ENCODE assay signal across 27 cellular contexts in the genomic region with DNA sequence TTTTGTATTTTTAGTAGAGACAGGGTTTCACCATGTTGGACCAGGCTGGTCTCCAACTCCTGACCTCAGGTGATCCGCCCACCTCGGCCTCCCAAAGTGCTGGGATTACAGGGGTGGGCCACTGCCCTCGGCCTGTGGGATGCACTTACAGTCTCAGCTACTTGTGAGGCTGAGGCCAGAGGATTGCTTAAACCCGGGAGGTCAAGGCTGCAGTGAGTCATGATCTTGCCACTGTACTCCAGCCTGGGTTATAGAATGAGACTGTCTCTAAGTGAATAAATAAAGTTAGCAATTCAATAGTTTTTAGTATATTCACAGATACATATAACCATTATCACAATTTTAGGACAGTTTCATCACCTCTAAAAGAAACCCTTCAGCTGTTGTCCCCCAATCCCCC.
DNase-seq lines count a peak whose midpoint lies in the region; ATAC-seq, FAIRE-seq and TF ChIP-seq lines count a peak whose summit lies in the region.
"Had no signal": no experiment of that assay in that cellular context is flagged by ENCODE, and none has a peak within 500 bp of the region (broad histone marks: within the 10 kb centered on the region; RNA-seq: fewer than 3 reads in every experiment).

No MANE protein-coding gene starts in this region.

- no peak for ATAC-seq in Right ventricle myocardium inferior
- ATAC-seq: body of pancreas; left ventricle myocardium superior; mucosa of descending colon; stimulated activated effector memory CD8-positive, alpha-beta T cell treated with anti-CD3 and anti-CD28 coated beads, Interleukin-12 subunit alpha, Interleukin-12 subunit beta, amount 100 ng/mL, for 72 hours; T-helper 17 cell had no signal

- H3K27ac ChIP-seq in PC-9, result no peak overlapping the region
- H3K27ac ChIP-seq: body of pancreas, esophagus muscularis mucosa, parathyroid adenoma, sigmoid colon, suprapubic skin, vagina, VCaP had no signal

- H3K4me3 ChIP-seq in NB4 (ENCODE audit: low read depth, low read length) (no peak overlapping the region), bronchial epithelial cell (ENCODE audit: low read depth, low read length) (no peak overlapping the region), PC-9 (no peak overlapping the region)
- H3K4me3 ChIP-seq: body of pancreas, esophagus muscularis mucosa, mucosa of descending colon, sigmoid colon, suprapubic skin, vagina had no signal

- intact Hi-C loops in PC-9 (cut with micrococcal nuclease; ENCODE audit: unreplicated experiment), result no loop called here
- intact Hi-C loops in Right ventricle myocardium inferior (cut with DNase I), result no loop called here

- no peak overlapping the region for H2AFZ ChIP-seq in PC-9
- H2AFZ ChIP-seq: parathyroid adenoma had no signal

- H3K9me3 ChIP-seq in PC-9 (ENCODE audit: insufficient read depth, low read depth), result no peaks in the 10 kb centered on the region
- H3K9me3 ChIP-seq: body of pancreas, esophagus muscularis mucosa, mucosa of descending colon, sigmoid colon, suprapubic skin, vagina had no signal

- DNase-seq in ELR (ENCODE audit: low read depth) (peak; percentile 76), NB4 (ENCODE audit: low read depth) (peak; percentile 51), bronchial epithelial cell (ENCODE audit: low read depth) (peak; percentile 31), glomerular visceral epithelial cell (ENCODE audit: extremely low spot score) (peak; percentile 8), retina (no peak), PC-9 (no peak), hepatic stellate cell (ENCODE audit: low spot score) (no peak), Right ventricle myocardium inferior (ENCODE audit: missing footprints) (no peak)
- DNase-seq: activated CD4-positive, alpha-beta T cell treated with anti-CD3 and anti-CD28 coated beads, Interleukin-2, amount 50 U/mL, for 1 hour; body of pancreas; effector memory CD4-positive, alpha-beta T cell; left ventricle myocardium superior; mucosa of descending colon; NCI-H510A treated with DMSO at 0.1 percent for 48 hours; sigmoid colon; T-helper 17 cell had no signal

- no peak overlapping the region for H3K4me2 ChIP-seq in PC-9

- no peak for TF ChIP-seq POLR2A in NB4 (IDR thresholded peaks at IDR 0.05; ENCODE audit: extremely low read depth, insufficient read length)

- H4K20me1 ChIP-seq in PC-9 (ENCODE audit: insufficient read depth), result no peaks in the 10 kb centered on the region

- no peaks in the 10 kb centered on the region for H3K4me1 ChIP-seq in PC-9 (replicated peaks; ENCODE audit: insufficient read depth)
- H3K4me1 ChIP-seq: body of pancreas, esophagus muscularis mucosa, parathyroid adenoma, sigmoid colon, suprapubic skin, vagina had no signal

- H3K27me3 ChIP-seq in bronchial epithelial cell (ENCODE audit: control insufficient read depth, insufficient read depth, low read length), result no peaks in the 10 kb centered on the region
- no peaks in the 10 kb centered on the region for H3K27me3 ChIP-seq in PC-9 (ENCODE audit: insufficient read depth, low read depth)
- H3K27me3 ChIP-seq: body of pancreas, esophagus muscularis mucosa, sigmoid colon, suprapubic skin, vagina had no signal

- no peak for FAIRE-seq in bronchial epithelial cell (lab: Jason Lieb, UNC)
- FAIRE-seq: colon, G401.6, GM18507, H1, RCC 7860 had no signal

- no TSS peak for BruUV-seq in PC-9 (replicated peaks; lab: Mats Ljungman, UMichigan)

- no peaks in the 10 kb centered on the region for H3K36me3 ChIP-seq in bronchial epithelial cell (ENCODE audit: control insufficient read depth, insufficient read depth, low read length)
- H3K36me3 ChIP-seq in PC-9 (ENCODE audit: low read depth), result no peaks in the 10 kb centered on the region
- H3K36me3 ChIP-seq: esophagus muscularis mucosa, sigmoid colon, suprapubic skin, vagina had no signal

- H3F3A ChIP-seq in PC-9 (ENCODE audit: insufficient read depth, low read depth), result peaks cover 7% of the 10 kb centered on the region; the same call in 1 of the 2 replicates

- no peaks in the 10 kb centered on the region for H3K79me2 ChIP-seq in PC-9 (ENCODE audit: low read depth)
- H3K79me2 ChIP-seq: parathyroid adenoma had no signal

- CTCF ChIA-PET in PC-9 (lab: Charles Lee), result no interaction called here

- TF ChIP-seq CTCF in NB4 (IDR thresholded peaks at IDR 0.05; ENCODE audit: low read depth, low read length) (no peak), bronchial epithelial cell (IDR thresholded peaks at IDR 0.05; ENCODE audit: insufficient read depth, low read length, severe bottlenecking) (no peak), PC-9 (conservative IDR thresholded peaks at IDR 0.05) (no peak)

- POLR2A ChIA-PET in PC-9 (lab: Charles Lee; ENCODE audit: unreplicated experiment), result no interaction called here

- H3K9me2 ChIP-seq in PC-9 (ENCODE audit: insufficient read depth), result no peaks in the 10 kb centered on the region

Comparison
In these comparisons a context has a peak if more than half of its experiments do, and no peak if none do; other contexts are left out.
1. DNase-seq: peak in ELR (single experiment), NB4 (single experiment), bronchial epithelial cell (single experiment) and glomerular visceral epithelial cell (single experiment); none in retina (single experiment), PC-9 (0 of 2), hepatic stellate cell (single experiment) and Right ventricle myocardium inferior (single experiment).